In the genomic region with DNA sequence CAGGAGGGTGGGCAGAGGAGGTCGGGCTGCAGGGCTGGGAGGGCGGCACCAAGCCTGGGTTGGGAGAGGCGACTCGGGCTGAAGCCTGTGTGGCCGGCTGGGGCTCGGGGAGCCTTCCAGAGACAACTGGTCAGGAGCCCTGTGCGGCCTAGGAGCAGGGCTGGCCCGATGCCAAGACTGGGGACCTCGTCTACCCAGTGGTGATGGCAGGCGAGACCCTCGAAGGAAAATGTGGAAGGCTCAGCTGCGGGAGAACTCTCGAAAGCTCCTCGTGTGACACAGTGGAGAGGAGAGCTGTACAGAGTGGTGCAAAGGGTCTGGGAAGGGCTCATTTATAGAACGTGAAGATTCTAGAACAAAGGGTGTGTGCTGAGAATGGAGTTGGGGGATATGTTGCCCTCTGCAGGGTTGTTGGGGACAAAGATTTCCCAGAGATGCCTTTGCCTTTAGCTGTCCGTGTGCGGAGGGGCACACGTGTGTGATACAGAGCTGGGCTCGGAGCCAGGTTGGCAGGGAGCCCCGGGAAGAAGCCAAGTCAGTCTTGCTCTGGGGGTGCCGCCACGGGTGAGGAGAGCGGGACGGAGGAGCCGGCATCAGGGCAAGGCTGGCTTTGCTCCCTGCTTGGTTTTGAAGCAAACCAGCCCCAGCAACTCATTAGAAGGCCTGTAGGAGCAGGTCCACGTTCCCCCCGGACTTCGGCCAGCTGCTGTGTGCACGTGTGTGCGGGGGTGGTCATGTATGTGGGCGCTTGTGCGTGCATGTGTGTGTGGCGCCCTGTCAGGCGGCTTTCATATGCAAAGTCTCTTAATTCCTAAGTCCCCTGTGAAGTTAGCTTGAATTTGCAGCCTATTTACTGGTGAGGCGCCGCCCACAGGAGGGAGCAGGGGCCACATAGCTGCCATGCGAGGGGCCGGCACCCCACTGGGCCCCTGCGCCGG, we compare ENCODE assay signal across 8 cellular contexts.
DNase-seq lines count a peak whose midpoint lies in the region; ATAC-seq and TF ChIP-seq lines count a peak whose summit lies in the region.

No MANE protein-coding gene starts in this region.

- ATAC-seq in left colon (peak; percentile 16), HG03175 (IDR thresholded peaks at IDR 0.05; ENCODE audit: unreplicated experiment) (no peak)

- TF ChIP-seq CTCF in AG09319 (IDR thresholded peaks at IDR 0.05; ENCODE audit: low read depth, low read length), result peak; percentile 44
- no peak for TF ChIP-seq CTCF in type B pancreatic cell (conservative IDR thresholded peaks at IDR 0.05)
- TF ChIP-seq CTCF in mesothelial cell of epicardium (IDR thresholded peaks at IDR 0.05; ENCODE audit: unreplicated experiment), result no peak

- H3K36me3 Mint-ChIP-seq in type B pancreatic cell (peaks cover 27% of the 10 kb centered on the region), mesothelial cell of epicardium (peaks cover 34% of the 10 kb centered on the region)

- H3K9me3 Mint-ChIP-seq in type B pancreatic cell, result no peaks in the 10 kb centered on the region
- H3K9me3 Mint-ChIP-seq in mesothelial cell of epicardium, result peaks cover 2% of the 10 kb centered on the region

- H3K4me1 Mint-ChIP-seq in type B pancreatic cell (ENCODE audit: unreplicated experiment) (peaks cover 14% of the 10 kb centered on the region), mesothelial cell of epicardium (peaks cover 11% of the 10 kb centered on the region)

- H3K27me3 Mint-ChIP-seq in type B pancreatic cell (no peaks in the 10 kb centered on the region), mesothelial cell of epicardium (ENCODE audit: low read depth) (no peaks in the 10 kb centered on the region)

- DNase-seq in AG09319 (ENCODE audit: extremely low read depth, low read depth) (peak; percentile 89), NCI-H1092 treated with DMSO at 0.1 percent for 48 hours (lab: John Stamatoyannopoulos, UW) (peak; percentile 86), brain pericyte (ENCODE audit: low read depth, low spot score) (peak; percentile 84), left colon (peak; percentile 48 to 58), type B pancreatic cell (ENCODE audit: extremely low spot score, unreplicated experiment) (no peak), mesothelial cell of epicardium (ENCODE audit: low spot score in 2 of 2, unreplicated experiment in 2 of 2) (no peak)
- no peak for DNase-seq in activated CD8-positive, alpha-beta memory T cell treated with anti-CD3 and anti-CD28 coated beads, Interleukin-2, amount 50 U/mL, for 4 hours

- H3K27ac Mint-ChIP-seq in type B pancreatic cell, result peak overlapping the region; percentile 79
- no peak overlapping the region for H3K27ac Mint-ChIP-seq in mesothelial cell of epicardium

- intact Hi-C loops in left colon (cut with DNase I, micrococcal nuclease), result no loop called here

- H3K4me3 Mint-ChIP-seq in type B pancreatic cell (no peak overlapping the region), mesothelial cell of epicardium (no peak overlapping the region)

Comparison
In these comparisons a context has a peak if more than half of its experiments do, and no peak if none do; other contexts are left out.
1. DNase-seq: peak in AG09319 (single experiment), NCI-H1092 treated with DMSO at 0.1 percent for 48 hours (single experiment), brain pericyte (single experiment) and left colon (2 of 2); none in type B pancreatic cell (single experiment), mesothelial cell of epicardium (0 of 2) and activated CD8-positive, alpha-beta memory T cell treated with anti-CD3 and anti-CD28 coated beads, Interleukin-2, amount 50 U/mL, for 4 hours (single experiment).